10 cellular contexts compared by ENCODE assay signal in genomic region chr16:51224317-51224716, GRCh38.
"Had no signal": no experiment of that assay in that cellular context is flagged by ENCODE, and none has a peak within 500 bp of the region (broad histone marks: within the 10 kb centered on the region; RNA-seq: fewer than 3 reads in every experiment).

No MANE protein-coding gene starts in this region.

- H2AFZ ChIP-seq: GM23248 had no signal

- ATAC-seq: GM23338, HCT116 had no signal

- H3K4me2 ChIP-seq: GM23338 had no signal

- FAIRE-seq: H54 had no signal

- H3K36me3 ChIP-seq: HAP-1 had no signal

- H3K27ac ChIP-seq: GM23248 had no signal

- H3K9me3 ChIP-seq: HAP-1 had no signal

- H3K9ac ChIP-seq: GM23248 had no signal

- DNase-seq: GM23248, GOT3, H7, H9, HCEC 1CT, HFFc6 had no signal

- H3K4me3 ChIP-seq: GM23248, GM23338, HAP-1 had no signal
